ENCODE assay signal across 14 cellular contexts in genomic region chr21:44439211-44439600, GRCh38.
"Had no signal": no experiment of that assay in that cellular context is flagged by ENCODE, and none has a peak within 500 bp of the region (broad histone marks: within the 10 kb centered on the region; RNA-seq: fewer than 3 reads in every experiment).

No MANE protein-coding gene starts in this region.

- H3K4me1 ChIP-seq: colonic mucosa, left lung, prostate gland had no signal

- H3K27ac ChIP-seq: colonic mucosa, left lung, neutrophil, prostate gland had no signal

- DNase-seq: activated CD4-positive, alpha-beta T cell treated with anti-CD3 and anti-CD28 coated beads, Interleukin-2, amount 10 ng/mL, durations not matched to agents 7 days and 5 days; activated CD4-positive, CD25-positive, alpha-beta regulatory T cell; activated effector memory CD4-positive, alpha-beta T cell treated with anti-CD3 and anti-CD28 coated beads, Interleukin-2, amount 50 U/mL, for 16 hours; activated naive CD8-positive, alpha-beta T cell treated with anti-CD3 and anti-CD28 coated beads for 36 hours; activated T-cell treated with anti-CD3 and anti-CD28 coated beads, Interleukin-2, amount 50 U/mL, for 4 hours; colonic mucosa; effector CD4-positive, alpha-beta T cell; foreskin melanocyte; mesendoderm; stimulated activated CD4-positive, alpha-beta T cell treated with anti-CD3 and anti-CD28 coated beads, Interleukin-12 subunit alpha, Interleukin-12 subunit beta, amount 100 ng/mL, for 4 hours; stimulated activated naive CD4-positive, alpha-beta T cell treated with Interleukin-2 at 50 U/mL for 16 hours had no signal

- H3K27me3 ChIP-seq: colonic mucosa, neutrophil had no signal

- H3K36me3 ChIP-seq: colonic mucosa, prostate gland had no signal

- H3K4me3 ChIP-seq: left lung, prostate gland had no signal

- H3K9me3 ChIP-seq: colonic mucosa, left lung, neutrophil, prostate gland had no signal
